34 cellular contexts compared by ENCODE assay signal in the genomic region with DNA sequence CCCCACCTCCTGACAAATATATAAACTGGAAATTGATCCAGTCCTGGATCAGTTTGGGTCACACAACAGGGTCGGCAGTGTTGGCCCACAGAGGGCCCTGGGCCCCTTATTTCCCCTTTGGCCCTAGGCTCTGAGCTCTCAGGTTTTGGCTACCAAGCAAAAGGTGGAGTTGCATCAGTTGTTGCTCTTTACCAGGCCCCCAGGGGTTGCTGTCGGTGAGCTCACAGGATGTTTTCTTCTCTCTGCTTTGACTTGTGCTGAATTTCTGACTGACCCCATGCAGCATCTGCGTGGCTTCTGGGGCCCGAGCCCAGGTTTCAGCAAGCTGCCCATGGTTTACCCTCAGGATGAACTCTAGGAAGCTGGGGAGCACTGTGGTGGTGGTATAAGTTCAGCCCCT. TPM values are rescaled to one million over a fixed set of nuclear protein-coding genes. Genes with fewer than 3 reads are reported as not detected.
DNase-seq lines count a peak whose midpoint lies in the region; ATAC-seq and TF ChIP-seq lines count a peak whose summit lies in the region.
"Had no signal": no experiment of that assay in that cellular context is flagged by ENCODE, and none has a peak within 500 bp of the region (broad histone marks: within the 10 kb centered on the region; RNA-seq: fewer than 3 reads in every experiment).

No MANE protein-coding gene starts in this region.

- POLR2A ChIA-PET in AG04450 (lab: Yijun Ruan, JAX) (no interaction called here), WTC11 (lab: Charles Lee) (no interaction called here)

- H3K36me3 ChIP-seq in H7 (replicated peaks; ENCODE audit: control insufficient read depth, insufficient read depth, low read length), result no peaks in the 10 kb centered on the region
- H3K36me3 ChIP-seq: gastroesophageal sphincter, pancreas, uterus had no signal

- DNase-seq in AG04450 (ENCODE audit: low read depth, low spot score) (no peak), H7 (peak; percentile 62), WTC11 (ENCODE audit: low spot score) (no peak), foreskin keratinocyte (no peak), left lobe of liver (ENCODE audit: low spot score) (no peak), ureter (ENCODE audit: low spot score) (no peak), DMS 273 (lab: John Stamatoyannopoulos, UW; ENCODE audit: unreplicated experiment) (no peak), NCI-H1092 (lab: John Stamatoyannopoulos, UW) (no peak)
- DNase-seq: ACHN; activated CD4-positive, alpha-beta T cell treated with anti-CD3 and anti-CD28 coated beads for 1 hour; activated CD8-positive, alpha-beta memory T cell treated with anti-CD3 and anti-CD28 coated beads, Interleukin-2, amount 50 U/mL, for 48 hours; activated CD8-positive, alpha-beta T cell treated with anti-CD3 and anti-CD28 coated beads for 36 hours; activated naive CD4-positive, alpha-beta T cell treated with Interleukin-2 at 50 U/mL for 16 hours; DMS53; GF-D8; left colon; NCI-H1417; NCI-H2029; NCI-H526; pancreas; PC-3; SHP77; stimulated activated naive CD4-positive, alpha-beta T cell treated with Interleukin-2 at 50 U/mL for 16 hours; T-helper 17 cell; testis; uterus had no signal

- H3K27ac Mint-ChIP-seq in WTC11, result no peak overlapping the region
- H3K27ac Mint-ChIP-seq: activated T-helper 1 cell treated with anti-CD3 and anti-CD28 coated beads, Interleukin-12 subunit alpha, Interleukin-12 subunit beta, Interleukin-2, Interleukin-4 antibody, amounts not matched to agents 30 ng/mL and 10 ng/mL and 1 ng/mL, durations not matched to agents 14 hours and 24 hours and 36 hours; brain; memory B cell; T-helper 17 cell had no signal

- H3K4me3 Mint-ChIP-seq in WTC11, result no peak overlapping the region
- H3K4me3 Mint-ChIP-seq: activated CD8-positive, alpha-beta T cell treated with anti-CD3 and anti-CD28 coated beads for 36 hours; activated T-helper 1 cell treated with anti-CD3 and anti-CD28 coated beads, Interleukin-12 subunit alpha, Interleukin-12 subunit beta, Interleukin-2, Interleukin-4 antibody, amounts not matched to agents 30 ng/mL and 10 ng/mL and 1 ng/mL, durations not matched to agents 14 hours and 24 hours and 36 hours; brain; memory B cell; neural crest cell; T-helper 17 cell had no signal

- CTCF ChIA-PET in AG04450 (lab: Charles Lee), result no interaction called here
- CTCF ChIA-PET in WTC11 (lab: Charles Lee), result interaction anchor here (1.4 to 1.7 kb wide), 3 partner anchors 28 to 45 kb away, joined by 3 to 6 read pairs (median 5); no protein-coding TSS in a partner anchor

- H3K27ac ChIP-seq in AG04450 (ENCODE audit: low read depth, low read length), result peak overlapping the region; percentile 39
- H3K27ac ChIP-seq in foreskin keratinocyte, result peak overlapping the region; percentile 61
- H3K27ac ChIP-seq: gastroesophageal sphincter, hepatocyte, pancreas, skin epidermis, testis, uterus had no signal

- H3K9me3 ChIP-seq in AG04450 (ENCODE audit: control insufficient read depth, insufficient read depth, low read length), result no peaks in the 10 kb centered on the region; the same call in 1 of the 2 replicates
- H3K9me3 ChIP-seq: gastroesophageal sphincter, pancreas, testis, uterus had no signal

- H3K9me3 Mint-ChIP-seq in WTC11, result peaks cover 12% of the 10 kb centered on the region
- H3K9me3 Mint-ChIP-seq: activated CD8-positive, alpha-beta T cell treated with anti-CD3 and anti-CD28 coated beads for 36 hours had no signal

- H3K4me1 Mint-ChIP-seq in WTC11, result no peaks in the 10 kb centered on the region; the same call in 1 of the 2 replicates

- no peaks in the 10 kb centered on the region for H3K27me3 ChIP-seq in AG04450 (ENCODE audit: control insufficient read depth, insufficient read depth, low read length)
- H3K27me3 ChIP-seq in H7 (ENCODE audit: control insufficient read depth, insufficient read depth, low read length), result no peaks in the 10 kb centered on the region
- no peaks in the 10 kb centered on the region for H3K27me3 ChIP-seq in foreskin keratinocyte
- H3K27me3 ChIP-seq: gastroesophageal sphincter, hepatocyte, pancreas, testis, uterus had no signal

- H3K27me3 Mint-ChIP-seq in WTC11 (ENCODE audit: low read depth), result peaks cover 4% of the 10 kb centered on the region
- H3K27me3 Mint-ChIP-seq: activated CD8-positive, alpha-beta T cell treated with anti-CD3 and anti-CD28 coated beads for 36 hours; memory B cell; T-helper 17 cell had no signal

- ATAC-seq in WTC11, result no peak
- ATAC-seq in foreskin keratinocyte, result no peak
- no peak for ATAC-seq in left lobe of liver
- ATAC-seq: activated CD8-positive, alpha-beta T cell treated with anti-CD3 and anti-CD28 coated beads for 36 hours; gastroesophageal sphincter; HCT116; left colon; pancreas; PC-3; T-helper 17 cell had no signal

- TF ChIP-seq CTCF in AG04450 (IDR thresholded peaks at IDR 0.05; ENCODE audit: low read depth, low read length), result no peak
- TF ChIP-seq CTCF in WTC11 (IDR thresholded peaks at IDR 0.05), result no peak
- TF ChIP-seq CTCF in foreskin keratinocyte (conservative IDR thresholded peaks at IDR 0.05), result peak; percentile 47

- H3K36me3 Mint-ChIP-seq in WTC11, result peaks cover 10% of the 10 kb centered on the region

- peaks cover 19% of the 10 kb centered on the region for H3K4me1 ChIP-seq in foreskin keratinocyte
- H3K4me1 ChIP-seq: uterus had no signal

- H3K4me3 ChIP-seq in AG04450 (ENCODE audit: low read depth, low read length) (no peak overlapping the region), H7 (ENCODE audit: insufficient read depth, low read depth, low read length) (no peak overlapping the region)
- H3K4me3 ChIP-seq: gastroesophageal sphincter, hepatocyte, pancreas, skin epidermis, testis, uterus had no signal

TF ChIP-seq in WTC11, 78 proteins besides CTCF, POLR2A, EP300 and RAD21:
- TF ChIP-seq ESRRA (CRISPR knock-in tag; IDR thresholded peaks at IDR 0.05; ENCODE audit: borderline replicate concordance) (no peak), GABPB1 (CRISPR knock-in tag; IDR thresholded peaks at IDR 0.05) (peak; percentile 58; the same call in 1 of the 2 replicates)

RNA-seq across cellular contexts. Expression of a gene that starts 44.6 kb away (rescaled TPM):
- 26.9 and 32.9 TPM in 2 replicates for polyA plus RNA-seq in AG04450 (2011; rRNA removed)
- polyA minus RNA-seq in AG04450 (2011; rRNA and poly(A)+ RNA removed), result 28.9 and 37.3 TPM in 2 replicates
- 1.9 and 3.2 TPM in 2 replicates for total RNA-seq in H7 (2014; rRNA removed; shearing (Covaris generic))
- 14.7 to 17.1 TPM (median 16.8 TPM) in 3 replicates for total RNA-seq in WTC11 (2021)
- 16.9 and 18.6 TPM in 2 replicates for total RNA-seq in foreskin keratinocyte
- 22.4 and 23.4 TPM in 2 replicates for polyA plus RNA-seq in foreskin keratinocyte
- 10.8 TPM for total RNA-seq in left lobe of liver
- total RNA-seq in ureter, result 31.2 TPM
